Comparison of ENCODE assay signal across 8 cellular contexts in the genomic region with DNA sequence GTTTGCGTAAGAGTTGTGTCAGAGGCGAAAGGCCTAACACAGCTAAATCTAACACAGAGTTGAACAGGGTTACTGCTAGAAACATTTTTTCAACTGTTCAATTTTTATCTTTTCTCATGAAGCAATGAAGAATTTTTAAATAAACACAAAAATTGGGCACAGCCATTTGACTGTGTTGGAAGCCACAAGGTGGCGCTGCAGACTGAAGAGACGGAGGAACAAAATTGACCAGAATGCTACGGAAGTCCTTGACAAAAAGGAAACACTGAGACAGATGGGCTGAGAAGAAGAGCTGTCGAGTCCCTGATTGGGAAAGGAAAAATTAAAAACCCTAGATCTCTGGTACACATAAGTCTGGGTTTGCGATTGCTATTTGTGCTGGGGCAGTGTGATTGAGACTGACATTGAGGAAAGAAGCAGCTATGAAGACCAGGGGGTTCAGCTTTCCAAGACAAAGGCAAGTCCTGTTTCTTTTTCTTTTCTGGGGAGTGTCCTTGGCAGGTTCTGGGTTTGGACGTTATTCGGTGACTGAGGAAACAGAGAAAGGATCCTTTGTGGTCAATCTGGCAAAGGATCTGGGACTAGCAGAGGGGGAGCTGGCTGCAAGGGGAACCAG. TPM values are rescaled to one million over a fixed set of nuclear protein-coding genes. Genes with fewer than 3 reads are reported as not detected.
DNase-seq lines count a peak whose midpoint lies in the region; ATAC-seq, FAIRE-seq and TF ChIP-seq lines count a peak whose summit lies in the region.

A gene (plus strand): TSS at position 265 of the 616 bp plus-strand sequence. CDS start 158 bp downstream, at position 423.

- 19 to 37% (median 29%) methylated on average over 8 to 9 of the region's 9 CpGs for WGBS in small intestine, 3 donors
- WGBS in lower leg skin, 2 donors, result 18 to 24% methylated on average over 9 of the region's 9 CpGs

- TF ChIP-seq CTCF in PC-3 (conservative IDR thresholded peaks at IDR 0.05; ENCODE audit: low read depth, low read length) (peak; percentile 69), dorsolateral prefrontal cortex (IDR thresholded peaks at IDR 0.05 in 54 of 56, conservative IDR thresholded peaks at IDR 0.05 in 2 of 56; ENCODE audit: low read depth in 1 of 56, partially characterized antibody in 56 of 56) (peak in 55 of 56 donors; percentile 14 to 70 (median 44)), lower leg skin (IDR thresholded peaks at IDR 0.05) (no peak)

- no TSS peak for BruUV-seq in PC-3 (replicated peaks; lab: Mats Ljungman, UMichigan)

- no peaks in the 10 kb centered on the region for H4K20me1 ChIP-seq in PC-3 (ENCODE audit: low read length)

- H3K9me3 ChIP-seq in PC-3 (ENCODE audit: low read length) (no peaks in the 10 kb centered on the region), small intestine (ENCODE audit: control insufficient read depth, low read depth) (peaks cover 1% of the 10 kb centered on the region)

- H3K4me1 ChIP-seq in PC-3 (ENCODE audit: insufficient read depth, low read length) (no peaks in the 10 kb centered on the region), small intestine (ENCODE audit: control insufficient read depth in 2 of 2, insufficient read depth in 1 of 2, low read depth in 1 of 2, low read length in 1 of 2) (no peaks in the 10 kb centered on the region)

- TF ChIP-seq POLR2A in H54 (IDR thresholded peaks at IDR 0.05; ENCODE audit: low read depth, low read length) (no peak), lower leg skin (IDR thresholded peaks at IDR 0.05) (no peak)

- H3K27me3 ChIP-seq in PC-3 (ENCODE audit: low read length) (no peaks in the 10 kb centered on the region), dorsolateral prefrontal cortex (peaks cover 0 to 10% (median 0%) of the 10 kb centered on the region in 45 donors), small intestine (ENCODE audit: control insufficient read depth in 2 of 2, insufficient read depth in 2 of 2, low read length in 2 of 2) (no peaks in the 10 kb centered on the region)

- intact Hi-C loops in PC-3 (cut with micrococcal nuclease) (loop anchor here (2.0 to 5.0 kb wide), 2 partner anchors 95 to 374 kb away; a partner anchor contains a TSS), dorsolateral prefrontal cortex (cut with DNase I) (loop anchor here in 1 of 2 donors (10.0 kb wide), 1 partner anchor 378 kb away; no protein-coding TSS in a partner anchor), lower leg skin (cut with DNase I; ENCODE audit: low total_unique reads) (no loop called here)

- FAIRE-seq in H54 (lab: Jason Lieb, UNC), result peak; percentile 91
- FAIRE-seq in small intestine (lab: Jason Lieb, UNC), result no peak

- peak within 1 kb of the TSS; percentile 70; the same call in 1 of the 2 replicates for H2AFZ ChIP-seq in PC-3 (ENCODE audit: low read length)

- H3K9me2 ChIP-seq in PC-3 (replicated peaks; ENCODE audit: low read length), result no peaks in the 10 kb centered on the region

- CTCF ChIA-PET in PC-3 (lab: Charles Lee), result interaction anchor here (0.6 kb wide), 2 partner anchors 93 to 177 kb away, joined by 3 read pairs; a partner anchor contains a TSS

- no peaks in the 10 kb centered on the region for H3F3A ChIP-seq in PC-3 (ENCODE audit: low read length, unreplicated experiment)

- DNase-seq in CD1c-positive myeloid dendritic cell (ENCODE audit: extremely low spot score), result peak; percentile 16
- DNase-seq in H54 (ENCODE audit: insufficient read length, low spot score), result peak; percentile 78
- DNase-seq in PC-3, result peak; percentile 47
- no peak for DNase-seq in dorsolateral prefrontal cortex
- peak; percentile 0 for DNase-seq in small intestine
- DNase-seq in lower leg skin (ENCODE audit: low spot score in 2 of 2), result no peak

- POLR2A ChIA-PET in PC-3 (lab: Charles Lee; ENCODE audit: unreplicated experiment), result no interaction called here

- H3K27ac ChIP-seq in PC-3 (ENCODE audit: low read length) (no peak within 1 kb of the TSS), dorsolateral prefrontal cortex (no peak within 1 kb of the TSS), small intestine (ENCODE audit: low read depth in 1 of 2, low read length in 1 of 2) (no peak within 1 kb of the TSS)

- H3K4me3 ChIP-seq in PC-3 (ENCODE audit: low read length), result peak within 1 kb of the TSS; percentile 50
- peak within 1 kb of the TSS in 20 of 59 donors; percentile 10 to 53 (median 32) for H3K4me3 ChIP-seq in dorsolateral prefrontal cortex
- H3K4me3 ChIP-seq in small intestine (ENCODE audit: low read depth in 1 of 2, low read length in 2 of 2), result no peak within 1 kb of the TSS
- H3K4me3 ChIP-seq in lower leg skin (ENCODE audit: low read depth, poor library complexity, severe bottlenecking), result no peak within 1 kb of the TSS

- H3K9ac ChIP-seq in PC-3 (ENCODE audit: low read length), result no peak within 1 kb of the TSS

- no peaks in the 10 kb centered on the region for H3K79me2 ChIP-seq in PC-3 (ENCODE audit: low read length)

- peak within 1 kb of the TSS; percentile 28; the same call in 1 of the 2 replicates for H3K4me2 ChIP-seq in PC-3 (ENCODE audit: low read length)

- peaks cover 3% of the 10 kb centered on the region; the same call in 1 of the 2 replicates for H3K36me3 ChIP-seq in PC-3 (ENCODE audit: low read depth, low read length)
- H3K36me3 ChIP-seq in small intestine (ENCODE audit: control insufficient read depth in 2 of 2, insufficient read depth in 2 of 2, low read length in 2 of 2), result no peaks in the 10 kb centered on the region

- peak; percentile 66 for ATAC-seq in PC-3
- ATAC-seq in HG02884 (IDR thresholded peaks at IDR 0.05; ENCODE audit: unreplicated experiment), result no peak
- ATAC-seq in GM19463 (IDR thresholded peaks at IDR 0.05; ENCODE audit: unreplicated experiment), result no peak

RNA-seq across cellular contexts. Expression of the gene that starts here (rescaled TPM):
- total RNA-seq in PC-3 (2014; rRNA removed) (0.23 and 0.73 TPM in 2 replicates), dorsolateral prefrontal cortex (10 to 100 TPM in 52 of 120 experiments, 1 to 10 TPM in 68; 4.3 to 18.3 (median 9.8) TPM), lower leg skin (1 to 10 TPM in 2 of 4 donors, under 1 TPM in 2; 0.38 to 2.2 (median 1.2) TPM)
- polyA plus RNA-seq in small intestine, result under 1 TPM in 1 of 3 donors, not detected in 2; 0.34 TPM

Comparison
In these comparisons a context has a peak if more than half of its experiments do, and no peak if none do; other contexts are left out.
1. Peak in DNase-seq, ATAC-seq, H3K4me3 ChIP-seq and H3K4me2 ChIP-seq in PC-3; RNA of the gene not detected or under 1 TPM.
2. Peak in DNase-seq in small intestine; RNA of the gene not detected or under 1 TPM.
3. DNase-seq: peak in CD1c-positive myeloid dendritic cell (single experiment) and H54 (single experiment); none in dorsolateral prefrontal cortex (0 of 10) and lower leg skin (0 of 2).
4. CTCF ChIP-seq: peak in PC-3 (single experiment) and dorsolateral prefrontal cortex (55 of 56); none in lower leg skin (0 of 3).